Comparison of ENCODE assay signal across 1 cellular context in genomic region chr7:25951414-25952276, GRCh38.
TF ChIP-seq lines count a peak whose summit lies in the region.

No MANE protein-coding gene starts in this region.

TF ChIP-seq in K562, 482 proteins besides CTCF, POLR2A, EP300 and RAD21 (continued from another document):
- TF ChIP-seq ZNF407 (IDR thresholded peaks at IDR 0.05; ENCODE audit: low read depth), result no peak
- peak; percentile 39; the same call in 1 of the 2 replicates for TF ChIP-seq SP1 (CRISPR knock-in tag; IDR thresholded peaks at IDR 0.05)
- no peak for TF ChIP-seq NEUROD1 (IDR thresholded peaks at IDR 0.05; ENCODE audit: borderline replicate concordance, low read depth, low read length, partially characterized antibody)
- TF ChIP-seq USF2 (CRISPR knock-in tag; IDR thresholded peaks at IDR 0.05), result peak; percentile 29
- TF ChIP-seq NR3C1 (CRISPR knock-in tag; IDR thresholded peaks at IDR 0.05), result no peak
- TF ChIP-seq ZNF274 (IDR thresholded peaks at IDR 0.05; ENCODE audit: borderline replicate concordance, low read depth, low read length), result no peak
- no peak for TF ChIP-seq HEY1 (CRISPR knock-in tag; IDR thresholded peaks at IDR 0.05; ENCODE audit: borderline replicate concordance)
- TF ChIP-seq ERF (CRISPR knock-in tag; IDR thresholded peaks at IDR 0.05), result no peak
- TF ChIP-seq OTX1 (CRISPR knock-in tag; IDR thresholded peaks at IDR 0.05), result no peak
- no peak for TF ChIP-seq BACH1 (tag; IDR thresholded peaks at IDR 0.05)
- TF ChIP-seq MBD1 (CRISPR knock-in tag; IDR thresholded peaks at IDR 0.05), result 0 out of 2 replicates have a peak, but pooled peaks have one; percentile 71
- TF ChIP-seq ARID1B (IDR thresholded peaks at IDR 0.05), result no peak
- peak; percentile 57; the same call in 1 of the 2 replicates for TF ChIP-seq HNRNPL (IDR thresholded peaks at IDR 0.05; ENCODE audit: low read depth, low read length)
- TF ChIP-seq PCBP1 (IDR thresholded peaks at IDR 0.05; ENCODE audit: low read depth, low read length, poor library complexity, severe bottlenecking), result peak; percentile 70
- TF ChIP-seq CEBPB (tag; IDR thresholded peaks at IDR 0.05), result no peak
- no peak for TF ChIP-seq NR2C2 (CRISPR knock-in tag; IDR thresholded peaks at IDR 0.05)
- peak; percentile 86; the same call in 1 of the 2 replicates for TF ChIP-seq NR2C2 (tag; IDR thresholded peaks at IDR 0.05)
- no peak for TF ChIP-seq FUS (optimal IDR thresholded peaks at IDR 0.05; ENCODE audit: low read depth, low read length)
- TF ChIP-seq ZNF695 (CRISPR knock-in tag; IDR thresholded peaks at IDR 0.05), result no peak
- peak; percentile 66; the same call in 1 of the 2 replicates for TF ChIP-seq L3MBTL2 (IDR thresholded peaks at IDR 0.05)
- TF ChIP-seq ZBTB2 (IDR thresholded peaks at IDR 0.05), result no peak
- TF ChIP-seq FOXK1 (CRISPR knock-in tag; IDR thresholded peaks at IDR 0.05; ENCODE audit: borderline replicate concordance), result no peak
- TF ChIP-seq GABPA (tag; conservative IDR thresholded peaks at IDR 0.05; ENCODE audit: low read depth), result no peak
- no peak for TF ChIP-seq HDAC1 (IDR thresholded peaks at IDR 0.05)
- TF ChIP-seq VEZF1 (CRISPR knock-in tag; IDR thresholded peaks at IDR 0.05), result peak; percentile 13; the same call in 1 of the 2 replicates
- TF ChIP-seq ZNF740 (CRISPR knock-in tag; IDR thresholded peaks at IDR 0.05), result no peak
- TF ChIP-seq ZNF740 (tag; IDR thresholded peaks at IDR 0.05), result no peak
- TF ChIP-seq MGA (IDR thresholded peaks at IDR 0.05), result 0 out of 2 replicates have a peak, but pooled peaks have one; percentile 25
- TF ChIP-seq MAX (CRISPR knock-in tag; IDR thresholded peaks at IDR 0.05), result 0 out of 2 replicates have a peak, but pooled peaks have one; percentile 2
